Comparison of ENCODE assay signal across 32 cellular contexts in genomic region chrX:11430266-11430665, GRCh38.
"Had no signal": no experiment of that assay in that cellular context is flagged by ENCODE, and none has a peak within 500 bp of the region (broad histone marks: within the 10 kb centered on the region; RNA-seq: fewer than 3 reads in every experiment).

No MANE protein-coding gene starts in this region.

- H3K27me3 Mint-ChIP-seq: memory B cell; stimulated activated memory B cell treated with anti-CD40 and anti-IgM and Interleukin-4, amounts not matched to agents 10 μg/mL and 1 μg/mL and 100 μg/mL, for 72 hours had no signal

- FAIRE-seq: small intestine had no signal

- H3K4me3 ChIP-seq: gastroesophageal sphincter, hepatocyte, neural progenitor cell, upper lobe of left lung, vagina had no signal

- H3K4me3 Mint-ChIP-seq: activated CD4-positive, alpha-beta memory T cell treated with anti-CD3 and anti-CD28 coated beads, Interleukin-2, amount 10 ng/mL, durations not matched to agents 7 days and 5 days; activated CD4-positive, alpha-beta T cell treated with anti-CD3 and anti-CD28 coated beads, Interleukin-2, amount 10 ng/mL, durations not matched to agents 7 days and 5 days; activated naive CD4-positive, alpha-beta T cell treated with anti-CD3 and anti-CD28 coated beads, Interleukin-2, amount 10 ng/mL, durations not matched to agents 7 days and 5 days; activated naive CD8-positive, alpha-beta T cell treated with anti-CD3 and anti-CD28 coated beads, Interleukin-2, amount 10 ng/mL, durations not matched to agents 7 days and 5 days; activated T-cell treated with anti-CD3 and anti-CD28 coated beads, Interleukin-2, amount 50 U/mL, for 24 hours; central memory CD8-positive, alpha-beta T cell; memory B cell; naive thymus-derived CD8-positive, alpha-beta T cell; neural progenitor cell; stimulated activated memory B cell treated with anti-CD40 and anti-IgM and Interleukin-4, amounts not matched to agents 10 μg/mL and 1 μg/mL and 100 μg/mL, for 72 hours; stimulated activated naive CD8-positive, alpha-beta T cell treated with anti-CD3 and anti-CD28 coated beads, Interleukin-15, amount 100 ng/mL, for 72 hours; T-helper 17 cell had no signal

- H3K27ac ChIP-seq: hepatocyte, neural progenitor cell, upper lobe of left lung, vagina had no signal

- H3K9me3 ChIP-seq: gastroesophageal sphincter, upper lobe of left lung, vagina had no signal

- H3K36me3 Mint-ChIP-seq: activated naive CD4-positive, alpha-beta T cell treated with anti-CD3 and anti-CD28 coated beads, Interleukin-2, amount 10 ng/mL, durations not matched to agents 7 days and 5 days; activated naive CD8-positive, alpha-beta T cell treated with anti-CD3 and anti-CD28 coated beads, Interleukin-2, amount 10 ng/mL, durations not matched to agents 7 days and 5 days; memory B cell; neural progenitor cell; stimulated activated memory B cell treated with anti-CD40 and anti-IgM and Interleukin-4, amounts not matched to agents 10 μg/mL and 1 μg/mL and 100 μg/mL, for 72 hours had no signal

- H3K4me1 ChIP-seq: neural progenitor cell, upper lobe of left lung, vagina had no signal

- H3K27me3 ChIP-seq: gastroesophageal sphincter, hepatocyte, upper lobe of left lung, vagina had no signal

- H3K27ac Mint-ChIP-seq: activated CD4-positive, alpha-beta memory T cell treated with anti-CD3 and anti-CD28 coated beads, Interleukin-2, amount 10 ng/mL, durations not matched to agents 7 days and 5 days; activated CD4-positive, alpha-beta T cell treated with anti-CD3 and anti-CD28 coated beads, Interleukin-2, amount 10 ng/mL, durations not matched to agents 7 days and 5 days; activated naive CD4-positive, alpha-beta T cell treated with anti-CD3 and anti-CD28 coated beads, Interleukin-2, amount 10 ng/mL, durations not matched to agents 7 days and 5 days; activated naive CD8-positive, alpha-beta T cell treated with anti-CD3 and anti-CD28 coated beads, Interleukin-2, amount 10 ng/mL, durations not matched to agents 7 days and 5 days; activated T-cell treated with anti-CD3 and anti-CD28 coated beads, Interleukin-2, amount 50 U/mL, for 24 hours; naive thymus-derived CD8-positive, alpha-beta T cell; neural progenitor cell; stimulated activated memory B cell treated with anti-CD40 and anti-IgM and Interleukin-4, amounts not matched to agents 10 μg/mL and 1 μg/mL and 100 μg/mL, for 72 hours; stimulated activated naive CD8-positive, alpha-beta T cell treated with anti-CD3 and anti-CD28 coated beads, Interleukin-15, amount 100 ng/mL, for 72 hours; T-helper 17 cell had no signal

- H3K4me1 Mint-ChIP-seq: activated CD4-positive, alpha-beta memory T cell treated with anti-CD3 and anti-CD28 coated beads, Interleukin-2, amount 10 ng/mL, durations not matched to agents 7 days and 5 days; activated CD4-positive, alpha-beta T cell treated with anti-CD3 and anti-CD28 coated beads, Interleukin-2, amount 10 ng/mL, durations not matched to agents 7 days and 5 days; activated naive CD4-positive, alpha-beta T cell treated with anti-CD3 and anti-CD28 coated beads, Interleukin-2, amount 10 ng/mL, durations not matched to agents 7 days and 5 days; activated naive CD8-positive, alpha-beta T cell treated with anti-CD3 and anti-CD28 coated beads, Interleukin-2, amount 10 ng/mL, durations not matched to agents 7 days and 5 days; central memory CD8-positive, alpha-beta T cell; stimulated activated naive CD8-positive, alpha-beta T cell treated with anti-CD3 and anti-CD28 coated beads, Interleukin-15, amount 100 ng/mL, for 72 hours; T-helper 17 cell had no signal

- H3K36me3 ChIP-seq: gastroesophageal sphincter, neural progenitor cell, upper lobe of left lung, vagina had no signal

- DNase-seq: activated CD4-positive, alpha-beta memory T cell treated with anti-CD3 and anti-CD28 coated beads, Interleukin-2, amount 10 ng/mL, durations not matched to agents 7 days and 5 days; activated CD4-positive, alpha-beta T cell treated with anti-CD3 and anti-CD28 coated beads, Interleukin-2, amount 10 ng/mL, durations not matched to agents 7 days and 5 days; activated CD4-positive, CD25-positive, alpha-beta regulatory T cell treated with anti-CD3 and anti-CD28 coated beads, Interleukin-2, amount 50 U/mL, for 72 hours; activated CD8-positive, alpha-beta memory T cell treated with anti-CD3 and anti-CD28 coated beads, Interleukin-2, amount 50 U/mL, for 48 hours; activated gamma-delta T cell; activated naive CD4-positive, alpha-beta T cell treated with anti-CD3 and anti-CD28 coated beads, Interleukin-2, amount 10 ng/mL, durations not matched to agents 7 days and 5 days; activated naive CD8-positive, alpha-beta T cell treated with anti-CD3 and anti-CD28 coated beads, Interleukin-2, amount 10 ng/mL, durations not matched to agents 7 days and 5 days; activated T-cell treated with anti-CD3 and anti-CD28 coated beads, Interleukin-2, amount 50 U/mL, for 24 hours; amniotic stem cell; dermis blood vessel endothelial cell; effector CD4-positive, alpha-beta T cell; midbrain; naive thymus-derived CD8-positive, alpha-beta T cell; occipital lobe; posterior cingulate gyrus; small intestine; stimulated activated CD4-positive, alpha-beta T cell treated with anti-CD3 and anti-CD28 coated beads, Interleukin-4, amount 100 ng/mL, for 4 hours; stimulated activated CD8-positive, alpha-beta memory T cell treated with anti-CD3 and anti-CD28 coated beads, Interleukin-4, amount 100 ng/mL, for 48 hours; stimulated activated naive CD8-positive, alpha-beta T cell treated with anti-CD3 and anti-CD28 coated beads, Interleukin-15, amount 100 ng/mL, for 72 hours; substantia nigra; SW 1271; T-helper 17 cell; T1000; upper lobe of left lung had no signal

- ATAC-seq: gastroesophageal sphincter; naive thymus-derived CD8-positive, alpha-beta T cell; sciatic nerve; stimulated activated memory B cell treated with anti-CD40 and anti-IgM and Interleukin-4, amounts not matched to agents 10 μg/mL and 1 μg/mL and 100 μg/mL, for 72 hours; stimulated activated naive CD8-positive, alpha-beta T cell treated with anti-CD3 and anti-CD28 coated beads, Interleukin-15, amount 100 ng/mL, for 72 hours; T-helper 17 cell had no signal

- H3K9me3 Mint-ChIP-seq: activated CD4-positive, alpha-beta memory T cell treated with anti-CD3 and anti-CD28 coated beads, Interleukin-2, amount 10 ng/mL, durations not matched to agents 7 days and 5 days; activated CD4-positive, alpha-beta T cell treated with anti-CD3 and anti-CD28 coated beads, Interleukin-2, amount 10 ng/mL, durations not matched to agents 7 days and 5 days; activated naive CD4-positive, alpha-beta T cell treated with anti-CD3 and anti-CD28 coated beads, Interleukin-2, amount 10 ng/mL, durations not matched to agents 7 days and 5 days; activated naive CD8-positive, alpha-beta T cell treated with anti-CD3 and anti-CD28 coated beads, Interleukin-2, amount 10 ng/mL, durations not matched to agents 7 days and 5 days; activated T-cell treated with anti-CD3 and anti-CD28 coated beads, Interleukin-2, amount 50 U/mL, for 24 hours; central memory CD8-positive, alpha-beta T cell; memory B cell; stimulated activated memory B cell treated with anti-CD40 and anti-IgM and Interleukin-4, amounts not matched to agents 10 μg/mL and 1 μg/mL and 100 μg/mL, for 72 hours; stimulated activated naive CD8-positive, alpha-beta T cell treated with anti-CD3 and anti-CD28 coated beads, Interleukin-15, amount 100 ng/mL, for 72 hours had no signal
